In the genomic region with DNA sequence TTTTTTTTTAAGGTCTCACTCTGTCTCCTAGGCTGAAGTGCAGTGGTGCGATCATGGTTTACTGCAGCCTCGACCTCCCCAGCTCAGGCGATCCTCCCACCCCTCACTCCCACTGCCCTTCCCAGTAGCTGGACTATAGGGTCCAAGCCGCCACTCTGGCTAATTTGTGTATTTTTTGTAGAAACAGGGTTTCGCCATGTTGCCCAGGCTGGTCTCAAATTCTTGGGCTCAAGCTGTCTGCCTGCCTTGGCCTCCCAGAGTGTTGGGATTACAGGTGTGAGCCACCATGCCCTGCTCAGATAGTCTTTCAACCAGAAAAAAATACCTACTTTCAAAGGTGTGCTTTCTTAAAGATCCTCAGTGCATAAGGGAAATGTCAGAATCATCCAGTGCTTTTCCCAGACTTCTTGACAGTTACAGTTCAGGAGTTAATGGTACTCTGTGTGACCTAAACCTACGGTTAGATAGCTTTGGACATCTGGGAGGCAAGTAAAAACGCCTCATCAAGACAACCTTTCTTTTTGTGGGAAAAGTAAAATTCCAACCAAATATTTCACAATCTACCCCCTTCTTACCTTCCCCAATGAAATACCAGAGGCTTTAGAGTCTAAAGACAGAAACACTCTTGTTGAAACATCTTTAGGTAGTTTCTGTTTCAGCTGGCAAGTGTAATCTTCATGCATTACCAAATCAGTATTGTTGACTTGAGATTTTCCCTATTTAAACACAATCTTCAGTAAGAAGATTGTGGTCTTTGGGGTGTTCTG, we compare ENCODE assay signal across 15 cellular contexts. TPM values are rescaled to one million over a fixed set of nuclear protein-coding genes. Genes with fewer than 3 reads are reported as not detected.
DNase-seq lines count a peak whose midpoint lies in the region; ATAC-seq and TF ChIP-seq lines count a peak whose summit lies in the region.
"Had no signal": no experiment of that assay in that cellular context is flagged by ENCODE, and none has a peak within 500 bp of the region (broad histone marks: within the 10 kb centered on the region; RNA-seq: fewer than 3 reads in every experiment).

No MANE protein-coding gene starts in this region.

- DNase-seq in EH (ENCODE audit: low read depth) (peak; percentile 47), IMR-90 (peak; percentile 69), brain microvascular endothelial cell (peak; percentile 3), omental fat pad (ENCODE audit: low spot score) (no peak), NCI-H1105 (lab: John Stamatoyannopoulos, UW) (no peak), COR-L47 (lab: John Stamatoyannopoulos, UW) (no peak), activated gamma-delta T cell (lab: John Stamatoyannopoulos, UW) (no peak), esophagus muscularis mucosa (ENCODE audit: extremely low spot score) (no peak)
- DNase-seq: activated CD4-positive, alpha-beta T cell treated with anti-CD3 and anti-CD28 coated beads, Interleukin-2, amount 10 ng/mL, durations not matched to agents 24 days and 14 days; GDM1; OCI-M1; stimulated activated CD4-positive, alpha-beta T cell treated with anti-CD3 and anti-CD28 coated beads, Interleukin-4, amount 100 ng/mL, for 24 hours; stimulated activated naive CD8-positive, alpha-beta T cell treated with anti-CD3 and anti-CD28 coated beads, Interleukin-15, Interleukin-2, amounts not matched to agents 100 U/mL and 50 U/mL, for 24 hours; T-helper 2 cell had no signal

- no peak for TF ChIP-seq EP300 in esophagus muscularis mucosa (IDR thresholded peaks at IDR 0.05)

- 0 out of 2 replicates have a peak overlapping the region, but pooled peaks have one; percentile 2 for H3K56ac ChIP-seq in IMR-90 (ENCODE audit: extremely low read depth, insufficient read depth, low read length)

- H3K4me1 ChIP-seq in IMR-90 (ENCODE audit: control insufficient read depth, insufficient read depth, low read length), result peaks cover 23% of the 10 kb centered on the region
- H3K4me1 ChIP-seq in esophagus muscularis mucosa, result peaks cover 34 to 83% (median 76%) of the 10 kb centered on the region in 4 donors

- in situ Hi-C loops in IMR-90 (cut with MboI; ENCODE audit: low sequenced_read_pairs) (no loop called here), brain microvascular endothelial cell (cut with HindIII; ENCODE audit: low pct_ligation_motif_present, low sequenced_read_pairs) (no loop called here)

- no peak for TF ChIP-seq RAD21 in IMR-90 (IDR thresholded peaks at IDR 0.05; ENCODE audit: low read length)

- peak overlapping the region; percentile 94 for H3K18ac ChIP-seq in IMR-90 (ENCODE audit: low read depth, low read length)

- peak overlapping the region; percentile 35; the same call in 1 of the 2 replicates for H2AK5ac ChIP-seq in IMR-90 (ENCODE audit: low read depth, low read length)

- peak overlapping the region; percentile 4; the same call in 1 of the 2 replicates for H2BK120ac ChIP-seq in IMR-90 (ENCODE audit: low read depth, low read length)

- dilution Hi-C loops in IMR-90 (cut with HindIII; ENCODE audit: low sequenced_read_pairs, unreplicated experiment), result no loop called here

- peak overlapping the region in 1 of 2 experiments; percentile 41; a peak in 2 of 4 replicates for H4K8ac ChIP-seq in IMR-90 (ENCODE audit: low read depth in 2 of 2, low read length in 2 of 2)

- TF ChIP-seq CTCF in IMR-90 (conservative IDR thresholded peaks at IDR 0.05; ENCODE audit: low read depth, low read length), result no peak
- no peak for TF ChIP-seq CTCF in brain microvascular endothelial cell (IDR thresholded peaks at IDR 0.05; ENCODE audit: low read depth, low read length, missing control alignments)
- no peak for TF ChIP-seq CTCF in omental fat pad (IDR thresholded peaks at IDR 0.05)
- TF ChIP-seq CTCF in esophagus muscularis mucosa (IDR thresholded peaks at IDR 0.05), result no peak

- H2BK5ac ChIP-seq in IMR-90 (ENCODE audit: low read depth, low read length, poor library complexity, severe bottlenecking), result peak overlapping the region; percentile 66

- peak overlapping the region; percentile 27; the same call in 1 of the 2 replicates for H3K23ac ChIP-seq in IMR-90 (ENCODE audit: low read depth, low read length)

- no CpG with 5 or more reads among the region's 7 CpGs for WGBS in IMR-90 (ENCODE audit: extremely low coverage in 2 of 2, insufficient read length in 1 of 2), 2 experiments
- 79% methylated on average over 7 of the region's 7 CpGs for WGBS in esophagus muscularis mucosa

- POLR2A ChIA-PET in IMR-90 (lab: Charles Lee; ENCODE audit: unreplicated experiment), result no interaction called here

- H2AK9ac ChIP-seq in IMR-90 (replicated peaks; ENCODE audit: low read depth, low read length, poor library complexity), result no peak overlapping the region

- H3K79me1 ChIP-seq in IMR-90 (ENCODE audit: low read depth in 1 of 2, low read length in 2 of 2), result peaks cover 20 to 62% of the 10 kb centered on the region in 2 experiments

- TF ChIP-seq POLR2A in IMR-90 (IDR thresholded peaks at IDR 0.05; ENCODE audit: low read depth, low read length) (no peak), esophagus muscularis mucosa (IDR thresholded peaks at IDR 0.05; ENCODE audit: low read depth) (no peak)

- peak overlapping the region; percentile 12; the same call in 1 of the 3 replicates for H2BK15ac ChIP-seq in IMR-90 (ENCODE audit: low read depth, low read length)

- H3K9me3 ChIP-seq in IMR-90 (ENCODE audit: control insufficient read depth, insufficient read depth, low read length) (no peaks in the 10 kb centered on the region), esophagus muscularis mucosa (no peaks in the 10 kb centered on the region)

- H3K4me3 ChIP-seq in IMR-90 (ENCODE audit: insufficient read depth, low read depth, low read length) (no peak overlapping the region; the same call in 1 of the 2 replicates), brain microvascular endothelial cell (ENCODE audit: low read depth, low read length) (no peak overlapping the region), esophagus muscularis mucosa (no peak overlapping the region)

- H3K4ac ChIP-seq in IMR-90 (ENCODE audit: low read depth, low read length), result peak overlapping the region; percentile 68

- H3K9me1 ChIP-seq in IMR-90 (ENCODE audit: insufficient read depth, low read length), result no peaks in the 10 kb centered on the region; the same call in 1 of the 2 replicates

- intact Hi-C loops in IMR-90 (cut with micrococcal nuclease), result no loop called here
- intact Hi-C loops in esophagus muscularis mucosa (cut with DNase I), result no loop called here

- H3K36me3 ChIP-seq in IMR-90 (ENCODE audit: control insufficient read depth, insufficient read depth, low read length) (no peaks in the 10 kb centered on the region; the same call in 1 of the 2 replicates), brain microvascular endothelial cell (replicated peaks) (no peaks in the 10 kb centered on the region), esophagus muscularis mucosa (no peaks in the 10 kb centered on the region)

- BruUV-seq in IMR-90 (replicated peaks; lab: Mats Ljungman, UMichigan), result no TSS peak

- H4K20me1 ChIP-seq in IMR-90 (ENCODE audit: insufficient read depth, low read length), result peaks cover 18% of the 10 kb centered on the region; the same call in 1 of the 2 replicates

- CTCF ChIA-PET in IMR-90 (lab: Yijun Ruan, JAX), result no interaction called here

- no peak overlapping the region for H2AFZ ChIP-seq in IMR-90 (replicated peaks; ENCODE audit: low read length, poor library complexity)

- peak overlapping the region; percentile 90 for H3K4me2 ChIP-seq in IMR-90 (ENCODE audit: low read depth, low read length)

- H3K27ac ChIP-seq in IMR-90 (ENCODE audit: insufficient read depth, low read length) (peak overlapping the region; percentile 74), brain microvascular endothelial cell (peak overlapping the region; percentile 84), esophagus muscularis mucosa (replicated peaks in 1 of 4) (no peak overlapping the region)
- H3K27ac ChIP-seq: C4-2B had no signal

- no peak overlapping the region for H3K14ac ChIP-seq in IMR-90 (replicated peaks; ENCODE audit: low read depth, low read length)

- H3K27me3 ChIP-seq in IMR-90 (ENCODE audit: control insufficient read depth, insufficient read depth, low read length) (no peaks in the 10 kb centered on the region), brain microvascular endothelial cell (replicated peaks) (no peaks in the 10 kb centered on the region), esophagus muscularis mucosa (no peaks in the 10 kb centered on the region)

- peak overlapping the region; percentile 22; the same call in 1 of the 2 replicates for H2BK20ac ChIP-seq in IMR-90 (ENCODE audit: low read depth, low read length)

- no peak overlapping the region for H3K9ac ChIP-seq in IMR-90 (ENCODE audit: low read depth, low read length)

- no peak overlapping the region for H4K5ac ChIP-seq in IMR-90 (ENCODE audit: low read depth, low read length)

- H4K91ac ChIP-seq in IMR-90 (ENCODE audit: insufficient read depth, low read depth, low read length), result peak overlapping the region; percentile 0; the same call in 1 of the 2 replicates

- no peak; the same call in 1 of the 2 replicates for ATAC-seq in IMR-90 (ENCODE audit: low read depth)
- ATAC-seq in omental fat pad (ENCODE audit: low FRiP score), result peak; percentile 49
- ATAC-seq: stimulated activated naive CD8-positive, alpha-beta T cell treated with anti-CD3 and anti-CD28 coated beads, Interleukin-15, Interleukin-2, amounts not matched to agents 100 U/mL and 50 U/mL, for 24 hours had no signal

TF ChIP-seq in IMR-90, 13 proteins besides CTCF, POLR2A, EP300 and RAD21 (continues in another document):
- no peak for TF ChIP-seq SMC3 (IDR thresholded peaks at IDR 0.05; ENCODE audit: low read depth, low read length)
- no peak for TF ChIP-seq BHLHE40 (IDR thresholded peaks at IDR 0.05; ENCODE audit: low read depth, low read length)
- TF ChIP-seq CEBPB (IDR thresholded peaks at IDR 0.05; ENCODE audit: low read depth, low read length), result peak; percentile 78
- no peak for TF ChIP-seq NFE2L2 (IDR thresholded peaks at IDR 0.05; ENCODE audit: low read depth, low read length)

RNA-seq across cellular contexts. Expression of a gene that starts 6.8 kb away (rescaled TPM):
- total RNA-seq in IMR-90 (2012; rRNA removed) (59.2 and 62.2 TPM in 2 replicates), omental fat pad (10 to 100 TPM; 22.7 to 40.6 (median 28.9) TPM), esophagus muscularis mucosa (10 to 100 TPM; 22.4 to 30.7 (median 25.7) TPM)
- polyA plus RNA-seq in IMR-90 (2012; rRNA removed), result 23.7 and 25.2 TPM in 2 replicates
- polyA plus RNA-seq in IMR-90 (2012; cell fraction: cytosol; rRNA removed), result 9.2 and 10.2 TPM in 2 replicates
- 10.3 and 29.1 TPM in 2 replicates for polyA plus RNA-seq in IMR-90 (2012; cell fraction: nucleus; rRNA removed; ENCODE audit: low replicate concordance)

RNA-seq across cellular contexts. Expression of a gene that starts 7.1 kb away (rescaled TPM):
- total RNA-seq in IMR-90 (2012; rRNA removed) (50.2 and 52.2 TPM in 2 replicates), omental fat pad (10 to 100 TPM; 47.1 to 62.6 (median 54.5) TPM), esophagus muscularis mucosa (10 to 100 TPM; 47.8 to 60.7 (median 57.5) TPM)
- polyA plus RNA-seq in IMR-90 (2012; rRNA removed), result 71.2 and 75.2 TPM in 2 replicates
- polyA plus RNA-seq in IMR-90 (2012; cell fraction: cytosol; rRNA removed), result 53.6 and 57.9 TPM in 2 replicates
- polyA plus RNA-seq in IMR-90 (2012; cell fraction: nucleus; rRNA removed; ENCODE audit: low replicate concordance), result 78.1 and 104 TPM in 2 replicates

RNA-seq across cellular contexts. Expression of a gene that starts 52.2 kb away (rescaled TPM):
- total RNA-seq in IMR-90 (2012; rRNA removed), result 73.7 and 77.8 TPM in 2 replicates
- polyA plus RNA-seq in IMR-90 (2012; rRNA removed), result 46.8 and 46.9 TPM in 2 replicates
- polyA plus RNA-seq in IMR-90 (2012; cell fraction: cytosol; rRNA removed), result 25.7 and 37.1 TPM in 2 replicates
- 8.1 and 26.0 TPM in 2 replicates for polyA plus RNA-seq in IMR-90 (2012; cell fraction: nucleus; rRNA removed; ENCODE audit: low replicate concordance)
- 10 to 100 TPM; 48.8 to 67.3 (median 65.0) TPM for total RNA-seq in omental fat pad
- total RNA-seq in esophagus muscularis mucosa, result 10 to 100 TPM; 58.1 to 77.4 (median 66.9) TPM

Comparison
In these comparisons a context has a peak if more than half of its experiments do, and no peak if none do; other contexts are left out.
1. DNase-seq: peak in EH (single experiment), IMR-90 (single experiment) and brain microvascular endothelial cell (single experiment); none in omental fat pad (single experiment), NCI-H1105 (single experiment), COR-L47 (single experiment), activated gamma-delta T cell (single experiment) and esophagus muscularis mucosa (single experiment).
2. H3K27ac ChIP-seq: peak in IMR-90 (single experiment) and brain microvascular endothelial cell (single experiment); none in esophagus muscularis mucosa (0 of 4).